In the genomic region with DNA sequence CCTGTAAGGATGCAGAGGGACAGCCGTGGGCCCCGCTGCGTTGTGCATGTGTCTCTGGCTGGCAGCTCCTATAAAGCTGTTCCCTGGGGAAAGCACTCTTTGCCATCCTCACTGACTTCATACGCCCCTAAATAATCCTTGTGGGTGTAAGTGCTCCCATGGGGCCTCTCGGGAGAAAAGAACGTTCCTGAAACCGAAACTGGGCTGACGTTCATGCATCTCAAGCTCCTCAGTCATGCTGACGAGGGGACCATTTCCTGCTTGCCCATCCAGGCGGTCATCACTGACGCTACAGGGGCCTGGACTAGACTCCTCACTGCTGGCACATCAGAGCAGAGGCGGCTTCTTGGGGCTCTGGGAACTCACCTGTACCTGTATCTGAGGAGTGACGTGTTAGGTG, we compare ENCODE assay signal across 11 cellular contexts.
DNase-seq lines count a peak whose midpoint lies in the region; ATAC-seq and TF ChIP-seq lines count a peak whose summit lies in the region.
"Had no signal": no experiment of that assay in that cellular context is flagged by ENCODE, and none has a peak within 500 bp of the region (broad histone marks: within the 10 kb centered on the region; RNA-seq: fewer than 3 reads in every experiment).

No MANE protein-coding gene starts in this region.

- ATAC-seq in GM19035 (IDR thresholded peaks at IDR 0.05; ENCODE audit: unreplicated experiment) = peak; percentile 77
- peak; percentile 89 for ATAC-seq in HG02885 (IDR thresholded peaks at IDR 0.05; ENCODE audit: poor library complexity, unreplicated experiment)
- ATAC-seq: right lobe of liver had no signal

- peak overlapping the region; percentile 77 for H3K4me2 ChIP-seq in OCI-LY3 (ENCODE audit: low read length)

- no peaks in the 10 kb centered on the region for H3K27me3 ChIP-seq in OCI-LY3 (ENCODE audit: low read depth, low read length)
- peaks cover 3% of the 10 kb centered on the region for H3K27me3 ChIP-seq in effector memory CD4-positive, alpha-beta T cell (replicated peaks; ENCODE audit: control insufficient read depth, insufficient read depth, low read length, poor library complexity, severe bottlenecking)
- H3K27me3 ChIP-seq: right lobe of liver had no signal

- H3K27ac ChIP-seq in OCI-LY3 (ENCODE audit: low read length) = no peak overlapping the region
- H3K27ac ChIP-seq in effector memory CD4-positive, alpha-beta T cell (ENCODE audit: insufficient read depth, low read length, poor library complexity, severe bottlenecking) = no peak overlapping the region
- H3K27ac ChIP-seq: right lobe of liver had no signal

- H3K9me3 ChIP-seq in OCI-LY3 (ENCODE audit: insufficient read depth, low read length) = no peaks in the 10 kb centered on the region
- no peaks in the 10 kb centered on the region for H3K9me3 ChIP-seq in effector memory CD4-positive, alpha-beta T cell (ENCODE audit: control insufficient read depth, low read length)
- H3K9me3 ChIP-seq: right lobe of liver had no signal

- no peaks in the 10 kb centered on the region for H4K20me1 ChIP-seq in OCI-LY3 (ENCODE audit: insufficient read depth, low read length)

- TF ChIP-seq CTCF in OCI-LY3 (IDR thresholded peaks at IDR 0.05; ENCODE audit: low read depth, low read length) = no peak

- DNase-seq in AG20443 (ENCODE audit: low spot score) (peak; percentile 5), glomerular visceral epithelial cell (ENCODE audit: extremely low spot score) (no peak), iPS-NIHi11 (ENCODE audit: low spot score) (no peak), GDM1 (lab: John Stamatoyannopoulos, UW) (no peak)
- no peak for DNase-seq in effector memory CD4-positive, alpha-beta T cell
- DNase-seq: amniotic stem cell, right lobe of liver, T-helper 1 cell had no signal

- H3K9ac ChIP-seq in OCI-LY3 (ENCODE audit: low read length) = no peak overlapping the region

- H3K79me2 ChIP-seq in OCI-LY3 (ENCODE audit: low read length) = no peaks in the 10 kb centered on the region

- no peaks in the 10 kb centered on the region for H3K36me3 ChIP-seq in OCI-LY3 (replicated peaks; ENCODE audit: low read depth, low read length)
- no peaks in the 10 kb centered on the region for H3K36me3 ChIP-seq in effector memory CD4-positive, alpha-beta T cell (ENCODE audit: control insufficient read depth, insufficient read depth, low read length)
- H3K36me3 ChIP-seq: right lobe of liver had no signal

- peaks cover 17% of the 10 kb centered on the region for H3K4me1 ChIP-seq in OCI-LY3 (ENCODE audit: low read length)
- no peaks in the 10 kb centered on the region for H3K4me1 ChIP-seq in effector memory CD4-positive, alpha-beta T cell (ENCODE audit: control insufficient read depth, insufficient read depth, low read length, poor library complexity, severe bottlenecking)
- H3K4me1 ChIP-seq: right lobe of liver had no signal

- H3K4me3 ChIP-seq in OCI-LY3 (ENCODE audit: low read length) = peak overlapping the region; percentile 65
- H3K4me3 ChIP-seq in effector memory CD4-positive, alpha-beta T cell (ENCODE audit: insufficient read depth, low read depth, low read length, poor library complexity, severe bottlenecking) = no peak overlapping the region
- H3K4me3 ChIP-seq: right lobe of liver had no signal

- H2AFZ ChIP-seq in OCI-LY3 (ENCODE audit: low read depth, low read length) = peak overlapping the region; percentile 40; the same call in 1 of the 2 replicates
